Comparison of ENCODE assay signal across 30 cellular contexts in the genomic region with DNA sequence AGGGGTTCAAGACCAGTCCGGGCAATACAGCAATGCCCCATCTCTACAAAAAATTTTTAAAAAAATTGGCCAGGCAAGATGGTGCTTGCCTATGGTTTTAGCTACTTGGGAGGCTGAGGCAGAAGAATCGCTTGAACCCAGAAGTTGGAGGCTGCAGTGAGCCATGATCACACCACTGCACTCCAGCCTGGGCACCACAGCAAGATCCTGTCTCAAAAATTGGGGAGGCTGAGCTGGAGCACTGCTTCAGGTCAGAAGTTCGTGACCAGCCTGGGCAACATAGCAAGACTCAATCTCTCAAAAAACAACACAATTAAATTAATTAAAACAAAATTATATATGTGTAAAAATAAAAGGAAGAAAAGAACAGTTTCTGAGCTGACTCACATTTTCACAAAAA.
"Had no signal": no experiment of that assay in that cellular context is flagged by ENCODE, and none has a peak within 500 bp of the region (broad histone marks: within the 10 kb centered on the region; RNA-seq: fewer than 3 reads in every experiment).

No MANE protein-coding gene starts in this region.

- H3K27me3 Mint-ChIP-seq: activated B cell treated with CpG ODN at 0.5 μM for 24 hours; activated CD8-positive, alpha-beta T cell treated with anti-CD3 and anti-CD28 coated beads for 36 hours; activated naive CD8-positive, alpha-beta T cell; activated T-helper 17 cell treated with anti-CD3 and anti-CD28 coated beads, Interleukin-2, amount 50 U/mL, for 72 hours; central memory CD8-positive, alpha-beta T cell; dendritic cell treated with granulocyte-macrophage colony-stimulating factor and Interleukin-4, amounts not matched to agents 40 ng/mL and 50 ng/mL, for 4 days; effector memory CD8-positive, alpha-beta T cell had no signal

- H3K4me1 ChIP-seq: esophagus squamous epithelium, gastroesophageal sphincter had no signal

- H3K9me3 Mint-ChIP-seq: activated B cell treated with CpG ODN at 0.5 μM for 24 hours; activated CD8-positive, alpha-beta T cell treated with anti-CD3 and anti-CD28 coated beads for 36 hours; activated T-cell treated with anti-CD3 and anti-CD28 coated beads, Interleukin-2, amount 50 U/mL, for 4 hours; activated T-helper 17 cell treated with anti-CD3 and anti-CD28 coated beads, Interleukin-2, amount 50 U/mL, for 72 hours; central memory CD8-positive, alpha-beta T cell; dendritic cell treated with granulocyte-macrophage colony-stimulating factor and Interleukin-4, amounts not matched to agents 40 ng/mL and 50 ng/mL, for 4 days; effector memory CD8-positive, alpha-beta T cell had no signal

- H3K4me3 Mint-ChIP-seq: activated B cell treated with CpG ODN at 0.5 μM for 24 hours; activated CD8-positive, alpha-beta T cell treated with anti-CD3 and anti-CD28 coated beads for 36 hours; activated naive CD8-positive, alpha-beta T cell; activated T-cell treated with anti-CD3 and anti-CD28 coated beads, Interleukin-2, amount 50 U/mL, for 4 hours; activated T-helper 17 cell treated with anti-CD3 and anti-CD28 coated beads, Interleukin-2, amount 50 U/mL, for 72 hours; central memory CD8-positive, alpha-beta T cell; dendritic cell treated with granulocyte-macrophage colony-stimulating factor and Interleukin-4, amounts not matched to agents 40 ng/mL and 50 ng/mL, for 4 days; effector memory CD8-positive, alpha-beta T cell had no signal

- H3K4me1 Mint-ChIP-seq: activated B cell treated with CpG ODN at 0.5 μM for 24 hours; activated T-helper 17 cell treated with anti-CD3 and anti-CD28 coated beads, Interleukin-2, amount 50 U/mL, for 72 hours had no signal

- H3K27ac Mint-ChIP-seq: activated B cell treated with CpG ODN at 0.5 μM for 24 hours; activated CD8-positive, alpha-beta T cell treated with anti-CD3 and anti-CD28 coated beads for 36 hours; activated naive CD8-positive, alpha-beta T cell; activated T-helper 17 cell treated with anti-CD3 and anti-CD28 coated beads, Interleukin-2, amount 50 U/mL, for 72 hours; dendritic cell treated with granulocyte-macrophage colony-stimulating factor and Interleukin-4, amounts not matched to agents 40 ng/mL and 50 ng/mL, for 4 days had no signal

- ATAC-seq: activated CD4-positive, CD25-positive, alpha-beta regulatory T cell treated with anti-CD3 and anti-CD28 coated beads, Interleukin-2, amount 50 U/mL, for 24 hours; activated CD8-positive, alpha-beta T cell treated with anti-CD3 and anti-CD28 coated beads for 36 hours; activated T-cell treated with anti-CD3 and anti-CD28 coated beads, Interleukin-2, amount 50 U/mL, for 4 hours; activated T-helper 17 cell treated with anti-CD3 and anti-CD28 coated beads, Interleukin-2, amount 50 U/mL, for 72 hours; effector memory CD8-positive, alpha-beta T cell; gastroesophageal sphincter had no signal

- H3K4me3 ChIP-seq: coronary artery, dorsolateral prefrontal cortex, esophagus squamous epithelium, gastroesophageal sphincter, heart right ventricle had no signal

- DNase-seq: activated B cell treated with CpG ODN at 0.5 μM for 24 hours; activated CD4-positive, alpha-beta T cell treated with anti-CD3 and anti-CD28 coated beads for 48 hours; activated CD4-positive, alpha-beta T cell treated with anti-CD3 and anti-CD28 coated beads, Interleukin-2, amount 50 U/mL, for 1 hour; activated CD4-positive, alpha-beta T cell treated with anti-CD3 and anti-CD28 coated beads, Interleukin-2, amount 50 U/mL, for 48 hours; activated CD8-positive, alpha-beta memory T cell treated with anti-CD3 and anti-CD28 coated beads for 24 hours; activated CD8-positive, alpha-beta T cell treated with anti-CD3 and anti-CD28 coated beads for 36 hours; activated effector memory CD4-positive, alpha-beta T cell treated with Interleukin-2 at 50 U/mL for 16 hours; activated gamma-delta T cell treated with Interleukin-2 at 50 U/mL for 16 hours; activated naive CD4-positive, alpha-beta T cell treated with anti-CD3 and anti-CD28 coated beads, Interleukin-2, amount 50 U/mL, for 16 hours; activated naive CD4-positive, alpha-beta T cell treated with Interleukin-2 at 50 U/mL for 16 hours; activated T-cell treated with anti-CD3 and anti-CD28 coated beads, Interleukin-2, amount 50 U/mL, for 4 hours; amniotic stem cell; anterior cingulate cortex; brain microvascular endothelial cell; dorsolateral prefrontal cortex; effector CD4-positive, alpha-beta T cell; effector memory CD8-positive, alpha-beta T cell; esophagus squamous epithelium; foreskin melanocyte; heart right ventricle; T-helper 2 cell had no signal

- H3K27ac ChIP-seq: brain microvascular endothelial cell, coronary artery, epithelial cell of prostate, esophagus squamous epithelium, gastroesophageal sphincter, heart right ventricle, VCaP had no signal

- H3K9me3 ChIP-seq: esophagus squamous epithelium, gastroesophageal sphincter, heart right ventricle had no signal

- H3K27me3 ChIP-seq: brain microvascular endothelial cell, dorsolateral prefrontal cortex, esophagus squamous epithelium, gastroesophageal sphincter, heart right ventricle had no signal
